19 cellular contexts compared by ENCODE assay signal in the genomic region with DNA sequence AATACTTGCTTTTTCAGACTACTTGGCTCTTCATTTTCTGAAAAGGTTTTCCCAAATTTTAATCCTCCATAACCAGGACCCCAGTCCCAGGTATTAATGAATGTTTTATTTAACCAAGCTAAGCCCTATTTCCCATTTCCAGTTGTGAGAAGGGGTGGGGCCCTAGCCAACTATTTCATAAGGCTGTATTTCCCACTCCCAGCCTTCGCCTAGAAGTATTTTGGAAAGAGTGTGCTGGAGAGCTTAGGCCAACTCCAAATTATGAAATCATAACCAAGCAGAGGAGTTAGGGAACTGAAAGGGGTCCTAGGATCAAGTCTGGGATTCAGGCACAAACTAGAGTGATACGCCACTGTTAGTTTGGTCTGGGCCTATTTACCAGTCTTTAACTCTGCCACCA.
"Had no signal": no experiment of that assay in that cellular context is flagged by ENCODE, and none has a peak within 500 bp of the region (broad histone marks: within the 10 kb centered on the region; RNA-seq: fewer than 3 reads in every experiment).

No MANE protein-coding gene starts in this region.

- H3K36me3 ChIP-seq: neural progenitor cell, pancreas, sigmoid colon, thoracic aorta had no signal

- H3K9me3 Mint-ChIP-seq: endodermal cell; immature natural killer cell; natural killer cell; neural progenitor cell; stimulated activated naive B cell treated with anti-CD40 and anti-IgM and Interleukin-4, amounts not matched to agents 10 μg/mL and 1 μg/mL and 100 μg/mL, for 72 hours; stimulated activated naive CD8-positive, alpha-beta T cell treated with anti-CD3 and anti-CD28 coated beads, Interleukin-15, amount 100 ng/mL, for 72 hours had no signal

- ATAC-seq: natural killer cell; pancreas; stimulated activated naive B cell treated with anti-CD40 and anti-IgM and Interleukin-4, amounts not matched to agents 10 μg/mL and 1 μg/mL and 100 μg/mL, for 72 hours; stimulated activated naive CD8-positive, alpha-beta T cell treated with anti-CD3 and anti-CD28 coated beads, Interleukin-15, amount 100 ng/mL, for 72 hours had no signal

- H3K27me3 Mint-ChIP-seq: progenitor cell of endocrine pancreas; stimulated activated naive CD8-positive, alpha-beta T cell treated with anti-CD3 and anti-CD28 coated beads, Interleukin-15, amount 100 ng/mL, for 72 hours had no signal

- H3K4me1 ChIP-seq: neural progenitor cell, pancreas, sigmoid colon had no signal

- H3K4me1 Mint-ChIP-seq: endodermal cell; immature natural killer cell; natural killer cell; stimulated activated naive B cell treated with anti-CD40 and anti-IgM and Interleukin-4, amounts not matched to agents 10 μg/mL and 1 μg/mL and 100 μg/mL, for 72 hours; stimulated activated naive CD8-positive, alpha-beta T cell treated with anti-CD3 and anti-CD28 coated beads, Interleukin-15, amount 100 ng/mL, for 72 hours had no signal

- H3K27ac ChIP-seq: neural progenitor cell, pancreas, sigmoid colon, skin epidermis, thoracic aorta had no signal

- H3K27me3 ChIP-seq: neural progenitor cell, pancreas, sigmoid colon had no signal

- H2AFZ ChIP-seq: neural progenitor cell had no signal

- H3K36me3 Mint-ChIP-seq: immature natural killer cell; natural killer cell; stimulated activated naive B cell treated with anti-CD40 and anti-IgM and Interleukin-4, amounts not matched to agents 10 μg/mL and 1 μg/mL and 100 μg/mL, for 72 hours had no signal

- H3K9me3 ChIP-seq: pancreas, sigmoid colon, thoracic aorta had no signal

- H3K27ac Mint-ChIP-seq: endodermal cell; immature natural killer cell; natural killer cell; neural progenitor cell; progenitor cell of endocrine pancreas; stimulated activated naive B cell treated with anti-CD40 and anti-IgM and Interleukin-4, amounts not matched to agents 10 μg/mL and 1 μg/mL and 100 μg/mL, for 72 hours; stimulated activated naive CD8-positive, alpha-beta T cell treated with anti-CD3 and anti-CD28 coated beads, Interleukin-15, amount 100 ng/mL, for 72 hours had no signal

- H3K4me2 ChIP-seq: neural progenitor cell had no signal

- DNase-seq: central memory CD4-positive, alpha-beta T cell; effector CD4-positive, alpha-beta T cell; endodermal cell; immature natural killer cell; mesendoderm; natural killer cell; nucleus accumbens; pancreas; sigmoid colon; stimulated activated CD4-positive, alpha-beta T cell treated with anti-CD3 and anti-CD28 coated beads, Interleukin-2, amount 100 ng/mL, for 24 hours; stimulated activated CD4-positive, alpha-beta T cell treated with anti-CD3 and anti-CD28 coated beads, Interleukin-4, amount 100 ng/mL, for 4 hours; stimulated activated naive B cell treated with anti-CD40 and anti-IgM and Interleukin-4, amounts not matched to agents 10 μg/mL and 1 μg/mL and 100 μg/mL, for 72 hours; stimulated activated naive CD8-positive, alpha-beta T cell treated with anti-CD3 and anti-CD28 coated beads, Interleukin-15, amount 100 ng/mL, for 72 hours; trophoblast cell had no signal

- H3K4me3 Mint-ChIP-seq: endodermal cell; immature natural killer cell; natural killer cell; neural progenitor cell; stimulated activated naive B cell treated with anti-CD40 and anti-IgM and Interleukin-4, amounts not matched to agents 10 μg/mL and 1 μg/mL and 100 μg/mL, for 72 hours; stimulated activated naive CD8-positive, alpha-beta T cell treated with anti-CD3 and anti-CD28 coated beads, Interleukin-15, amount 100 ng/mL, for 72 hours had no signal

- H3K4me3 ChIP-seq: coronary artery, neural progenitor cell, pancreas, sigmoid colon, skin epidermis, thoracic aorta had no signal
